ENCODE assay signal across 9 cellular contexts in genomic region chr5:66757219-66757833, GRCh38.
DNase-seq lines count a peak whose midpoint lies in the region; ATAC-seq, FAIRE-seq and TF ChIP-seq lines count a peak whose summit lies in the region.
"Had no signal": no experiment of that assay in that cellular context is flagged by ENCODE, and none has a peak within 500 bp of the region (broad histone marks: within the 10 kb centered on the region; RNA-seq: fewer than 3 reads in every experiment).

No MANE protein-coding gene starts in this region.

- H3K27me3 ChIP-seq in astrocyte (ENCODE audit: insufficient read depth, low read length) = peaks cover 15% of the 10 kb centered on the region

- no peaks in the 10 kb centered on the region for H3K4me1 Mint-ChIP-seq in astrocyte (ENCODE audit: low read depth, unreplicated experiment)

- peaks cover 3% of the 10 kb centered on the region for H3K27me3 Mint-ChIP-seq in astrocyte (ENCODE audit: low read depth, unreplicated experiment)

- ATAC-seq in HG03571 (IDR thresholded peaks at IDR 0.05; ENCODE audit: unreplicated experiment) = no peak

- H3K4me2 ChIP-seq in astrocyte (ENCODE audit: low read length) = no peak overlapping the region

- H3K79me2 ChIP-seq in astrocyte (ENCODE audit: insufficient read depth, low read length) = no peaks in the 10 kb centered on the region

- FAIRE-seq in astrocyte (lab: Jason Lieb, UNC) = no peak

- in situ Hi-C loops in GM13977 (cut with MboI; ENCODE audit: low pct_unique_long_range_greater_than_20kb, low sequenced_read_pairs, unreplicated experiment) = no loop called here

- no peaks in the 10 kb centered on the region for H3K36me3 Mint-ChIP-seq in astrocyte (ENCODE audit: low read depth, unreplicated experiment)

- H3K27ac ChIP-seq in astrocyte (ENCODE audit: low read depth, low read length) = no peak overlapping the region
- H3K27ac ChIP-seq: epithelial cell of prostate had no signal

- H3K9ac ChIP-seq in astrocyte (ENCODE audit: low read length) = no peak overlapping the region

- DNase-seq in AG10803 (ENCODE audit: low read depth) = peak; percentile 49
- peak; percentile 53 for DNase-seq in GM13977 (ENCODE audit: low spot score)
- peak; percentile 25 for DNase-seq in NCI-H460 (ENCODE audit: extremely low read depth, low read depth)
- peak; percentile 36 for DNase-seq in astrocyte (ENCODE audit: low read depth)
- peak; percentile 20 for DNase-seq in iPS-NIHi11 (ENCODE audit: low spot score)
- DNase-seq in stimulated activated CD4-positive, alpha-beta T cell treated with anti-CD3 and anti-CD28 coated beads, Interleukin-4, amount 100 ng/mL, for 1 hour = peak; percentile 12
- DNase-seq in amniotic stem cell (lab: John Stamatoyannopoulos, UW) = no peak

- H3K27ac Mint-ChIP-seq in astrocyte (ENCODE audit: unreplicated experiment) = no peak overlapping the region

- no peaks in the 10 kb centered on the region for H3K9me3 ChIP-seq in astrocyte (ENCODE audit: insufficient read depth, low read depth, low read length)

- H2AFZ ChIP-seq in astrocyte (ENCODE audit: low read depth, low read length) = no peak overlapping the region

- no peaks in the 10 kb centered on the region for H4K20me1 ChIP-seq in astrocyte (ENCODE audit: insufficient read depth, low read length)

- TF ChIP-seq CTCF in AG10803 (conservative IDR thresholded peaks at IDR 0.05; ENCODE audit: low read length) = peak; percentile 53
- peak; percentile 56 for TF ChIP-seq CTCF in GM13977 (IDR thresholded peaks at IDR 0.05; ENCODE audit: extremely low read depth, insufficient read depth, missing control alignments)
- peak; percentile 43 for TF ChIP-seq CTCF in astrocyte (IDR thresholded peaks at IDR 0.05; ENCODE audit: insufficient read depth, low read depth, low read length)

- H3K4me3 Mint-ChIP-seq in astrocyte (ENCODE audit: unreplicated experiment) = no peak overlapping the region

- no peaks in the 10 kb centered on the region for H3K9me3 Mint-ChIP-seq in astrocyte (ENCODE audit: unreplicated experiment)

- no peaks in the 10 kb centered on the region for H3K36me3 ChIP-seq in astrocyte (ENCODE audit: insufficient read depth, low read length)

- H3K4me3 ChIP-seq in AG10803 (ENCODE audit: low read length) (no peak overlapping the region), astrocyte (ENCODE audit: insufficient read depth, low read depth, low read length) (no peak overlapping the region)

- H3K4me1 ChIP-seq in astrocyte (ENCODE audit: insufficient read depth, low read length) = no peaks in the 10 kb centered on the region
